Comparison of ENCODE assay signal across 34 cellular contexts in genomic region chr13:83508905-83509304, GRCh38.
"Had no signal": no experiment of that assay in that cellular context is flagged by ENCODE, and none has a peak within 500 bp of the region (broad histone marks: within the 10 kb centered on the region; RNA-seq: fewer than 3 reads in every experiment).

No MANE protein-coding gene starts in this region.

- H3K27ac ChIP-seq: adrenal gland, ascending aorta, breast epithelium, cardiac muscle cell, colonic mucosa, epithelial cell of prostate, esophagus squamous epithelium, heart left ventricle, WERI-Rb-1 had no signal

- H3K4me3 ChIP-seq: adrenal gland, ascending aorta, breast epithelium, cardiac muscle cell, colonic mucosa, esophagus squamous epithelium, heart left ventricle had no signal

- H3K36me3 ChIP-seq: adrenal gland, ascending aorta, breast epithelium, cardiac muscle cell, colonic mucosa, esophagus squamous epithelium, heart left ventricle, WERI-Rb-1 had no signal

- DNase-seq: activated B cell treated with CpG ODN at 0.5 μM for 24 hours; activated CD4-positive, alpha-beta T cell treated with anti-CD3 and anti-CD28 coated beads for 48 hours; activated CD4-positive, alpha-beta T cell treated with anti-CD3 and anti-CD28 coated beads, Interleukin-2, amount 50 U/mL, for 1 hour; activated CD4-positive, alpha-beta T cell treated with anti-CD3 and anti-CD28 coated beads, Interleukin-2, amount 50 U/mL, for 48 hours; activated CD8-positive, alpha-beta memory T cell treated with anti-CD3 and anti-CD28 coated beads for 24 hours; activated CD8-positive, alpha-beta T cell treated with anti-CD3 and anti-CD28 coated beads for 36 hours; activated effector memory CD4-positive, alpha-beta T cell treated with Interleukin-2 at 50 U/mL for 16 hours; activated gamma-delta T cell treated with Interleukin-2 at 50 U/mL for 16 hours; activated naive CD4-positive, alpha-beta T cell treated with anti-CD3 and anti-CD28 coated beads, Interleukin-2, amount 50 U/mL, for 16 hours; activated naive CD4-positive, alpha-beta T cell treated with Interleukin-2 at 50 U/mL for 16 hours; activated T-cell treated with anti-CD3 and anti-CD28 coated beads, Interleukin-2, amount 50 U/mL, for 4 hours; adrenal gland; amygdala; central memory CD4-positive, alpha-beta T cell; cerebellar nuclear complex; colonic mucosa; effector CD8-positive, alpha-beta T cell; esophagus squamous epithelium; foreskin fibroblast; glutamatergic neuron; heart left ventricle; T-helper 1 cell; T-helper 17 cell; T1000; WERI-Rb-1 had no signal

- FAIRE-seq: endometrium, endothelial cell of umbilical vein, frontal cortex had no signal

- H3K27me3 ChIP-seq: adrenal gland, ascending aorta, breast epithelium, cardiac muscle cell, colonic mucosa, esophagus squamous epithelium, heart left ventricle had no signal

- ATAC-seq: activated CD4-positive, CD25-positive, alpha-beta regulatory T cell treated with anti-CD3 and anti-CD28 coated beads, Interleukin-2, amount 50 U/mL, for 24 hours; activated CD8-positive, alpha-beta T cell treated with anti-CD3 and anti-CD28 coated beads for 36 hours; activated T-cell treated with anti-CD3 and anti-CD28 coated beads, Interleukin-2, amount 50 U/mL, for 4 hours; activated T-helper 17 cell treated with anti-CD3 and anti-CD28 coated beads, Interleukin-2, amount 50 U/mL, for 72 hours; heart left ventricle; T-helper 17 cell had no signal

- H3K4me1 ChIP-seq: adrenal gland, ascending aorta, breast epithelium, colonic mucosa, heart left ventricle had no signal

- H3K9me3 ChIP-seq: adrenal gland, ascending aorta, breast epithelium, colonic mucosa, esophagus squamous epithelium had no signal
